Comparison of ENCODE assay signal across 26 cellular contexts in the genomic region with DNA sequence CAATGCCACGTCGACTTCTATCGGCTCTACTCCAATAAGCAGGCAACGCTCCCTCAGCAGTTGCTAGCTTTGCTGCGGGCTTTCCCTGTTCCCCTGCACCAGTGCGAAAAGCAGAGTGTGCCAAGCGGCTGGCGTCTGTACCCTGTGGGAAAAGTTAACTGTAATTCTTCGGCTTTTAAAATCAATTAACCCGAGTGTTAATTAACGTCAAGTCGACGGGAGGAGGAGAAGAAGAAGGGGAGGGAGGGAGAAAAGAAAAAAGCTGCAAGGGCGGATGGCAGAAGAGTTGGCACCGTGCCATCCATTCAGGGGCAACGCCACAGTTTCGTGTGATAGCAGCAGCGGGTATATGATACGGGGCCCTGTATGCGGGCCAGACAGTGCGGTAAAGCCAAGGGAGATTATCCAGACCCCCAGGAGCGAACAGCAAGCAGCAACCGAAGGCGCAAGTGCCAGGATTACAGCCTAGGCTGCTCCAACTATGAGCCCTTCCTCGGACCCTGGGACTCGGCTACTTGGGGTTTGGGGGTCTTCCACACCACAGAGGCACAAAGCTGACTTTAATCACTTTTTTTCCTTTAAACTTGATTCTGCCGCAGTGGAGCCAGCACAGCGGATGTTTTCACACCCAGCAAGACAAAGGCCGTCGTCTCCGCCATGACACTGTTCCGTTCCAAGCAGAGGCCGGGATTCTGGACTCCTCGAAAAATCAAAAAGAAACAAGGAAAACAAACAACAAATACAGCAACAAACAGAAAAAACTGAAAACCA.
DNase-seq lines count a peak whose midpoint lies in the region; ATAC-seq and TF ChIP-seq lines count a peak whose summit lies in the region.
"Had no signal": no experiment of that assay in that cellular context is flagged by ENCODE, and none has a peak within 500 bp of the region (broad histone marks: within the 10 kb centered on the region; RNA-seq: fewer than 3 reads in every experiment).

No MANE protein-coding gene starts in this region.

- no peak overlapping the region for H3K9ac ChIP-seq in colonic mucosa (ENCODE audit: low read depth in 2 of 2, low read length in 2 of 2)
- H3K9ac ChIP-seq: BLaER1, parathyroid adenoma had no signal

- H3K36me3 ChIP-seq in CD8-positive, alpha-beta memory T cell (ENCODE audit: insufficient read depth, low read length): no peaks in the 10 kb centered on the region
- H3K36me3 ChIP-seq in colonic mucosa: no peaks in the 10 kb centered on the region
- H3K36me3 ChIP-seq: sigmoid colon had no signal

- no peak overlapping the region for H3K27ac Mint-ChIP-seq in T-cell
- H3K27ac Mint-ChIP-seq in CD8-positive, alpha-beta memory T cell: no peak overlapping the region
- H3K27ac Mint-ChIP-seq: activated CD8-positive, alpha-beta memory T cell treated with anti-CD3 and anti-CD28 coated beads, Interleukin-2, amount 10 ng/mL, durations not matched to agents 7 days and 5 days; activated naive CD4-positive, alpha-beta T cell treated with anti-CD3 and anti-CD28 coated beads, Interleukin-2, amount 50 U/mL, for 72 hours; activated T-helper 1 cell treated with anti-CD3 and anti-CD28 coated beads, Interleukin-12 subunit alpha, Interleukin-12 subunit beta, Interleukin-2, Interleukin-4 antibody, amounts not matched to agents 30 ng/mL and 10 ng/mL and 1 ng/mL, durations not matched to agents 14 hours and 24 hours and 36 hours; mesothelial cell of epicardium; natural killer cell treated with Interleukin-12 subunit alpha and Interleukin-12 subunit beta and Interleukin-15 and Interleukin-18, amount 100 ng/mL, for 72 hours had no signal

- CTCF ChIA-PET in T-cell (lab: Charles Lee): interaction anchor here in 1 of 2 donors (0.6 kb wide), 1 partner anchor 9 kb away, joined by 9 read pairs; no protein-coding TSS in a partner anchor
- CTCF ChIA-PET in CD8-positive, alpha-beta memory T cell (lab: Charles Lee): no interaction called here

- DNase-seq in Ammon's horn (ENCODE audit: low spot score): peak; percentile 80
- peak; percentile 71 for DNase-seq in NCI-H1694 treated with DMSO at 0.1 percent for 48 hours (lab: John Stamatoyannopoulos, UW)
- peak; percentile 84 for DNase-seq in astrocyte of the hippocampus (ENCODE audit: low read depth, low spot score)
- DNase-seq in medulla oblongata (ENCODE audit: extremely low spot score): peak; percentile 82
- DNase-seq in NOMO-1 treated with dmso at 0.1 percent for 144 hours (lab: John Stamatoyannopoulos, UW; ENCODE audit: unreplicated experiment): no peak
- no peak for DNase-seq in T-cell
- DNase-seq in CD8-positive, alpha-beta memory T cell: no peak
- DNase-seq in colonic mucosa: no peak
- DNase-seq: activated CD4-positive, alpha-beta T cell treated with anti-CD3 and anti-CD28 coated beads for 4 hours; activated CD8-positive, alpha-beta memory T cell treated with anti-CD3 and anti-CD28 coated beads, Interleukin-2, amount 10 ng/mL, durations not matched to agents 7 days and 5 days; glutamatergic neuron; GOT3; NCI-H1436; NCI-H226; NK-92 treated with Interleukin-12 subunit alpha and Interleukin-12 subunit beta, amount 100 ng/mL, for 24 hours; SIG-M5; sigmoid colon; stimulated activated CD8-positive, alpha-beta memory T cell treated with anti-CD3 and anti-CD28 coated beads, Interleukin-4, amount 100 ng/mL, for 48 hours had no signal

- intact Hi-C loops in colonic mucosa (cut with DNase I): no loop called here

- H3K4me3 ChIP-seq in CD8-positive, alpha-beta memory T cell (ENCODE audit: low read length): no peak overlapping the region
- H3K4me3 ChIP-seq in colonic mucosa: no peak overlapping the region
- H3K4me3 ChIP-seq: BLaER1, sigmoid colon had no signal

- no peaks in the 10 kb centered on the region for H3K4me1 ChIP-seq in CD8-positive, alpha-beta memory T cell (ENCODE audit: insufficient read depth, low read length)
- no peaks in the 10 kb centered on the region for H3K4me1 ChIP-seq in colonic mucosa
- H3K4me1 ChIP-seq: BLaER1, parathyroid adenoma, sigmoid colon had no signal

- ATAC-seq in T-cell (replicated peaks in 1 of 4): no peak
- ATAC-seq: activated CD8-positive, alpha-beta memory T cell treated with anti-CD3 and anti-CD28 coated beads, Interleukin-2, amount 10 ng/mL, durations not matched to agents 7 days and 5 days; activated naive CD4-positive, alpha-beta T cell treated with anti-CD3 and anti-CD28 coated beads, Interleukin-2, amount 50 U/mL, for 72 hours; left lobe of liver; natural killer cell treated with Interleukin-12 subunit alpha and Interleukin-12 subunit beta and Interleukin-15 and Interleukin-18, amount 100 ng/mL, for 72 hours; Panc1 had no signal

- no peak overlapping the region for H3K4me3 Mint-ChIP-seq in T-cell
- H3K4me3 Mint-ChIP-seq in CD8-positive, alpha-beta memory T cell: no peak overlapping the region
- H3K4me3 Mint-ChIP-seq: activated CD8-positive, alpha-beta memory T cell treated with anti-CD3 and anti-CD28 coated beads, Interleukin-2, amount 10 ng/mL, durations not matched to agents 7 days and 5 days; activated T-helper 1 cell treated with anti-CD3 and anti-CD28 coated beads, Interleukin-12 subunit alpha, Interleukin-12 subunit beta, Interleukin-2, Interleukin-4 antibody, amounts not matched to agents 30 ng/mL and 10 ng/mL and 1 ng/mL, durations not matched to agents 14 hours and 24 hours and 36 hours; mesothelial cell of epicardium; natural killer cell treated with Interleukin-12 subunit alpha and Interleukin-12 subunit beta and Interleukin-15 and Interleukin-18, amount 100 ng/mL, for 72 hours had no signal

- no peaks in the 10 kb centered on the region for H3K27me3 Mint-ChIP-seq in T-cell
- peaks cover 0 to 3% of the 10 kb centered on the region in 2 donors for H3K27me3 Mint-ChIP-seq in CD8-positive, alpha-beta memory T cell
- H3K27me3 Mint-ChIP-seq: activated CD8-positive, alpha-beta memory T cell treated with anti-CD3 and anti-CD28 coated beads, Interleukin-2, amount 10 ng/mL, durations not matched to agents 7 days and 5 days; natural killer cell treated with Interleukin-12 subunit alpha and Interleukin-12 subunit beta and Interleukin-15 and Interleukin-18, amount 100 ng/mL, for 72 hours had no signal

- TF ChIP-seq CTCF in colonic mucosa (IDR thresholded peaks at IDR 0.05): no peak

- H3K9me3 ChIP-seq in CD8-positive, alpha-beta memory T cell (ENCODE audit: low read length): no peaks in the 10 kb centered on the region
- no peaks in the 10 kb centered on the region for H3K9me3 ChIP-seq in colonic mucosa

- no peaks in the 10 kb centered on the region for H3K4me1 Mint-ChIP-seq in T-cell
- H3K4me1 Mint-ChIP-seq in CD8-positive, alpha-beta memory T cell: no peaks in the 10 kb centered on the region
- H3K4me1 Mint-ChIP-seq: activated CD8-positive, alpha-beta memory T cell treated with anti-CD3 and anti-CD28 coated beads, Interleukin-2, amount 10 ng/mL, durations not matched to agents 7 days and 5 days; mesothelial cell of epicardium had no signal

- H3K27ac ChIP-seq in CD8-positive, alpha-beta memory T cell (ENCODE audit: low read depth, low read length): no peak overlapping the region
- H3K27ac ChIP-seq in colonic mucosa: no peak overlapping the region
- H3K27ac ChIP-seq: BLaER1, parathyroid adenoma, sigmoid colon had no signal

- peaks cover 10% of the 10 kb centered on the region for H3K36me3 Mint-ChIP-seq in T-cell
- H3K36me3 Mint-ChIP-seq in CD8-positive, alpha-beta memory T cell: peaks cover 3 to 26% (median 7%) of the 10 kb centered on the region in 3 donors

- H3K9me3 Mint-ChIP-seq in T-cell: peaks cover 4 to 23% (median 13%) of the 10 kb centered on the region in 3 donors
- peaks cover 15 to 32% (median 24%) of the 10 kb centered on the region in 5 donors for H3K9me3 Mint-ChIP-seq in CD8-positive, alpha-beta memory T cell

- no peaks in the 10 kb centered on the region for H3K27me3 ChIP-seq in CD8-positive, alpha-beta memory T cell (ENCODE audit: insufficient read depth, low read length, poor library complexity, severe bottlenecking)
- no peaks in the 10 kb centered on the region for H3K27me3 ChIP-seq in colonic mucosa
- H3K27me3 ChIP-seq: BLaER1, sigmoid colon had no signal

- POLR2A ChIA-PET in T-cell (lab: Charles Lee): interaction anchor here in 1 of 2 donors (0.6 kb wide), 1 partner anchor 1330 kb away, joined by 6 read pairs; no protein-coding TSS in a partner anchor
- POLR2A ChIA-PET in CD8-positive, alpha-beta memory T cell (lab: Charles Lee): no interaction called here

Comparison
In these comparisons a context has a peak if more than half of its experiments do, and no peak if none do; other contexts are left out.
1. DNase-seq: peak in Ammon's horn (single experiment), NCI-H1694 treated with DMSO at 0.1 percent for 48 hours (single experiment), astrocyte of the hippocampus (single experiment) and medulla oblongata (single experiment); none in NOMO-1 treated with dmso at 0.1 percent for 144 hours (single experiment), T-cell (0 of 34), CD8-positive, alpha-beta memory T cell (0 of 5) and colonic mucosa (single experiment).